1 cellular context compared by ENCODE assay signal in genomic region chr4:71188951-71189350, GRCh38.
TF ChIP-seq lines count a peak whose summit lies in the region.

No MANE protein-coding gene starts in this region.

TF ChIP-seq in SK-N-SH, 30 proteins besides CTCF, POLR2A, EP300 and RAD21 (continued from another document):
- no peak for TF ChIP-seq RFX5 (IDR thresholded peaks at IDR 0.05; ENCODE audit: low read length)
- no peak for TF ChIP-seq POLR2AphosphoS5 (IDR thresholded peaks at IDR 0.05; ENCODE audit: low read depth, low read length)
